1 cellular context compared by ENCODE assay signal in genomic region chr12:47556219-47556618, GRCh38.
TF ChIP-seq lines count a peak whose summit lies in the region.

No MANE protein-coding gene starts in this region.

TF ChIP-seq in WTC11, 78 proteins besides CTCF, POLR2A, EP300 and RAD21 (continued from another document):
- no peak for TF ChIP-seq JUN (CRISPR knock-in tag; IDR thresholded peaks at IDR 0.05)
